20 cellular contexts compared by ENCODE assay signal in the genomic region with DNA sequence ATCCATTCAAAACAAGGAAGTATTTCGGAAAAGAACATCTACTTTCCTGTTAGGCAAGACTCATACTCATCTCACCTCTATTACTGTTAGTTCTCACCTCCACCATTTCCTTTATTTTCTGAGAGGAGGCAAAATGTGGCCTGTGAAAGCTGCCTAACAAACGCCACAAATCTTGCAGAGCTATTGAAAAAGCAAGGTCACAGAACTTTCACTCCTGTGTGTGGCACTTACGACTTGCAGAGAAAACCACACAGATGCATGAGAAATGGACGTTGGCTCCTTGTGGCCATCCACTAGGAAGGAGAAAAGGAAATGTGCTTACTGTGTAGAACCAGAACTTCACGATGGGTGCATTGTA.
"Had no signal": no experiment of that assay in that cellular context is flagged by ENCODE, and none has a peak within 500 bp of the region (broad histone marks: within the 10 kb centered on the region; RNA-seq: fewer than 3 reads in every experiment).

No MANE protein-coding gene starts in this region.

- H3K27me3 ChIP-seq: colonic mucosa, dorsolateral prefrontal cortex, gastroesophageal sphincter, hepatocyte, pancreas, stomach, upper lobe of left lung, uterus had no signal

- H3K27me3 Mint-ChIP-seq: progenitor cell of endocrine pancreas had no signal

- H3K9me3 Mint-ChIP-seq: nephron had no signal

- H3K27ac ChIP-seq: colonic mucosa, dorsolateral prefrontal cortex, hepatocyte, pancreas, stomach, thoracic aorta, upper lobe of left lung had no signal

- H3K9me3 ChIP-seq: colonic mucosa, gastroesophageal sphincter, mucosa of descending colon, pancreas, stomach, thoracic aorta, upper lobe of left lung, uterus had no signal

- H3K4me1 ChIP-seq: colonic mucosa, pancreas had no signal

- ATAC-seq: esophagus mucosa, mucosa of descending colon had no signal

- H3K79me2 ChIP-seq: hepatocyte had no signal

- DNase-seq: colonic mucosa; dorsolateral prefrontal cortex; effector CD8-positive, alpha-beta T cell; head of caudate nucleus; kidney glomerular epithelial cell; mucosa of descending colon; occipital lobe; stimulated activated CD4-positive, alpha-beta T cell treated with anti-CD3 and anti-CD28 coated beads, Interleukin-12 subunit alpha, Interleukin-12 subunit beta, amount 100 ng/mL, for 4 hours; stimulated activated naive CD4-positive, alpha-beta T cell; stomach; upper lobe of left lung had no signal

- H3K36me3 ChIP-seq: colonic mucosa, gastroesophageal sphincter, pancreas, stomach, thoracic aorta, upper lobe of left lung, uterus had no signal

- H2AFZ ChIP-seq: hepatocyte had no signal

- H3K4me2 ChIP-seq: hepatocyte had no signal

- H3K4me3 ChIP-seq: colonic mucosa, dorsolateral prefrontal cortex, gastroesophageal sphincter, hepatocyte, mucosa of descending colon, pancreas, skin epidermis, stomach, thoracic aorta, upper lobe of left lung, uterus had no signal

- H3K27ac Mint-ChIP-seq: nephron, progenitor cell of endocrine pancreas had no signal
